ENCODE assay signal across 22 cellular contexts in genomic region chr20:34953960-34954359, GRCh38. TPM values are rescaled to one million over a fixed set of nuclear protein-coding genes. Genes with fewer than 3 reads are reported as not detected.
DNase-seq lines count a peak whose midpoint lies in the region; ATAC-seq and TF ChIP-seq lines count a peak whose summit lies in the region.
"Had no signal": no experiment of that assay in that cellular context is flagged by ENCODE, and none has a peak within 500 bp of the region (broad histone marks: within the 10 kb centered on the region; RNA-seq: fewer than 3 reads in every experiment).

No MANE protein-coding gene starts in this region.

- no peak for ATAC-seq in activated CD4-positive, alpha-beta T cell treated with anti-CD3 and anti-CD28 coated beads for 36 hours
- ATAC-seq in GM23338 (no peak), HG02678 (IDR thresholded peaks at IDR 0.05; ENCODE audit: unreplicated experiment) (no peak), GM21619 (IDR thresholded peaks at IDR 0.05; ENCODE audit: unreplicated experiment) (no peak)
- ATAC-seq: activated CD4-positive, CD25-positive, alpha-beta regulatory T cell treated with anti-CD3 and anti-CD28 coated beads, Interleukin-2, amount 50 U/mL, for 24 hours had no signal

- peak overlapping the region; percentile 18 for H3K4me3 Mint-ChIP-seq in activated CD4-positive, alpha-beta T cell treated with anti-CD3 and anti-CD28 coated beads for 36 hours
- H3K4me3 Mint-ChIP-seq in GM23338: no peak overlapping the region
- peak overlapping the region; percentile 94 for H3K4me3 Mint-ChIP-seq in activated T-helper 1 cell treated with anti-CD3 and anti-CD28 coated beads, Interleukin-12 subunit alpha, Interleukin-12 subunit beta, Interleukin-2, Interleukin-4 antibody, amounts not matched to agents 30 ng/mL and 10 ng/mL and 1 ng/mL, durations not matched to agents 14 hours and 24 hours and 36 hours
- H3K4me3 Mint-ChIP-seq in neural progenitor cell: peak overlapping the region; percentile 54

- H3K9me3 ChIP-seq in neural progenitor cell (ENCODE audit: low read depth) (no peaks in the 10 kb centered on the region), mesenchymal stem cell (ENCODE audit: control insufficient read depth, low read length) (no peaks in the 10 kb centered on the region)
- H3K9me3 ChIP-seq: adrenal gland, upper lobe of left lung had no signal

- H3K9me2 ChIP-seq in GM23338 (ENCODE audit: insufficient read depth): no peaks in the 10 kb centered on the region

- H3K27ac ChIP-seq in GM23338 (ENCODE audit: low read depth): 0 out of 2 replicates have a peak overlapping the region, but pooled peaks have one; percentile 12
- no peak overlapping the region for H3K27ac ChIP-seq in neural progenitor cell
- no peak overlapping the region for H3K27ac ChIP-seq in mesenchymal stem cell (ENCODE audit: low read length, poor library complexity, severe bottlenecking)

- H4K20me1 ChIP-seq in GM23338 (replicated peaks; ENCODE audit: insufficient read depth): no peaks in the 10 kb centered on the region; the same call in 1 of the 2 replicates
- H4K20me1 ChIP-seq in neural progenitor cell (ENCODE audit: low read depth): no peaks in the 10 kb centered on the region

- H3K27me3 ChIP-seq in GM23338 (ENCODE audit: insufficient read depth): no peaks in the 10 kb centered on the region
- H3K27me3 ChIP-seq in neural progenitor cell: no peaks in the 10 kb centered on the region
- H3K27me3 ChIP-seq in mesenchymal stem cell (ENCODE audit: control insufficient read depth in 1 of 2, insufficient read depth in 1 of 2, low read length in 2 of 2): no peaks in the 10 kb centered on the region
- H3K27me3 ChIP-seq: adrenal gland, dorsolateral prefrontal cortex, upper lobe of left lung had no signal

- CTCF ChIA-PET in activated CD4-positive, alpha-beta T cell treated with anti-CD3 and anti-CD28 coated beads for 36 hours (lab: Charles Lee): interaction anchor here (0.6 kb wide), 1 partner anchor 536 kb away, joined by 3 read pairs; no protein-coding TSS in a partner anchor

- peaks cover 20% of the 10 kb centered on the region for H3K36me3 Mint-ChIP-seq in activated CD4-positive, alpha-beta T cell treated with anti-CD3 and anti-CD28 coated beads for 36 hours (ENCODE audit: low read depth)
- H3K36me3 Mint-ChIP-seq in GM23338 (ENCODE audit: low read depth): 0 out of 3 replicates have a peak, but pooled peaks cover 3% of the 10 kb centered on the region
- H3K36me3 Mint-ChIP-seq in activated T-helper 1 cell treated with anti-CD3 and anti-CD28 coated beads, Interleukin-12 subunit alpha, Interleukin-12 subunit beta, Interleukin-2, Interleukin-4 antibody, amounts not matched to agents 30 ng/mL and 10 ng/mL and 1 ng/mL, durations not matched to agents 14 hours and 24 hours and 36 hours (ENCODE audit: low read depth): peaks cover 19% of the 10 kb centered on the region
- peaks cover 2% of the 10 kb centered on the region for H3K36me3 Mint-ChIP-seq in neural progenitor cell

- H3K14ac ChIP-seq in mesenchymal stem cell (ENCODE audit: low read length in 2 of 2): no peak overlapping the region

- H3K36me3 ChIP-seq in GM23338 (ENCODE audit: insufficient read depth) (peaks cover 5% of the 10 kb centered on the region; the same call in 1 of the 2 replicates), neural progenitor cell (no peaks in the 10 kb centered on the region), mesenchymal stem cell (ENCODE audit: control insufficient read depth in 1 of 2, insufficient read depth in 2 of 2, low read depth in 1 of 2, low read length in 2 of 2) (peaks cover 0 to 32% of the 10 kb centered on the region in 2 experiments)

- no peaks in the 10 kb centered on the region for H3K9me3 Mint-ChIP-seq in activated CD4-positive, alpha-beta T cell treated with anti-CD3 and anti-CD28 coated beads for 36 hours (ENCODE audit: low read depth)
- H3K9me3 Mint-ChIP-seq in GM23338 (peaks cover 4% of the 10 kb centered on the region; the same call in 2 of the 3 replicates), neural progenitor cell (no peaks in the 10 kb centered on the region)
- H3K9me3 Mint-ChIP-seq in activated T-helper 1 cell treated with anti-CD3 and anti-CD28 coated beads, Interleukin-12 subunit alpha, Interleukin-12 subunit beta, Interleukin-2, Interleukin-4 antibody, amounts not matched to agents 30 ng/mL and 10 ng/mL and 1 ng/mL, durations not matched to agents 14 hours and 24 hours and 36 hours: no peaks in the 10 kb centered on the region

- H2AK5ac ChIP-seq in mesenchymal stem cell (ENCODE audit: low read length, severe bottlenecking): no peak overlapping the region

- H3K4ac ChIP-seq in mesenchymal stem cell (ENCODE audit: low read depth in 1 of 2, low read length in 2 of 2): no peak overlapping the region

- H2BK12ac ChIP-seq in mesenchymal stem cell (ENCODE audit: low read length in 2 of 2): no peak overlapping the region

- no peak overlapping the region for H3K23ac ChIP-seq in mesenchymal stem cell (ENCODE audit: low read length in 2 of 2)

- no peaks in the 10 kb centered on the region for H3K27me3 Mint-ChIP-seq in activated CD4-positive, alpha-beta T cell treated with anti-CD3 and anti-CD28 coated beads for 36 hours
- H3K27me3 Mint-ChIP-seq in GM23338 (ENCODE audit: insufficient read depth, low read depth, poor library complexity) (peaks cover 12% of the 10 kb centered on the region), neural progenitor cell (ENCODE audit: insufficient read depth, low read depth) (peaks cover 10% of the 10 kb centered on the region)
- no peaks in the 10 kb centered on the region for H3K27me3 Mint-ChIP-seq in activated T-helper 1 cell treated with anti-CD3 and anti-CD28 coated beads, Interleukin-12 subunit alpha, Interleukin-12 subunit beta, Interleukin-2, Interleukin-4 antibody, amounts not matched to agents 30 ng/mL and 10 ng/mL and 1 ng/mL, durations not matched to agents 14 hours and 24 hours and 36 hours (ENCODE audit: insufficient read depth)
- H3K27me3 Mint-ChIP-seq: naive B cell had no signal

- peaks cover 15% of the 10 kb centered on the region; the same call in 1 of the 2 replicates for H3F3A ChIP-seq in GM23338 (replicated peaks; ENCODE audit: low read depth)
- peaks cover 20% of the 10 kb centered on the region for H3F3A ChIP-seq in neural progenitor cell (ENCODE audit: low read depth)

- H3K9ac ChIP-seq in neural progenitor cell (no peak overlapping the region), mesenchymal stem cell (ENCODE audit: low read length) (no peak overlapping the region)

- no peak overlapping the region for H4K8ac ChIP-seq in mesenchymal stem cell (ENCODE audit: low read length)

- peaks cover 16% of the 10 kb centered on the region for H3K4me1 Mint-ChIP-seq in activated CD4-positive, alpha-beta T cell treated with anti-CD3 and anti-CD28 coated beads for 36 hours
- H3K4me1 Mint-ChIP-seq in GM23338: peaks cover 37% of the 10 kb centered on the region
- peaks cover 23% of the 10 kb centered on the region for H3K4me1 Mint-ChIP-seq in activated T-helper 1 cell treated with anti-CD3 and anti-CD28 coated beads, Interleukin-12 subunit alpha, Interleukin-12 subunit beta, Interleukin-2, Interleukin-4 antibody, amounts not matched to agents 30 ng/mL and 10 ng/mL and 1 ng/mL, durations not matched to agents 14 hours and 24 hours and 36 hours (ENCODE audit: low read depth)
- H3K4me1 Mint-ChIP-seq in neural progenitor cell: peaks cover 46% of the 10 kb centered on the region

- no peak overlapping the region for H3K27ac Mint-ChIP-seq in activated CD4-positive, alpha-beta T cell treated with anti-CD3 and anti-CD28 coated beads for 36 hours
- H3K27ac Mint-ChIP-seq in GM23338 (no peak overlapping the region), neural progenitor cell (no peak overlapping the region)
- H3K27ac Mint-ChIP-seq in activated T-helper 1 cell treated with anti-CD3 and anti-CD28 coated beads, Interleukin-12 subunit alpha, Interleukin-12 subunit beta, Interleukin-2, Interleukin-4 antibody, amounts not matched to agents 30 ng/mL and 10 ng/mL and 1 ng/mL, durations not matched to agents 14 hours and 24 hours and 36 hours: no peak overlapping the region

- H3K79me1 ChIP-seq in mesenchymal stem cell (replicated peaks; ENCODE audit: low read length, poor library complexity, severe bottlenecking): peaks cover 4% of the 10 kb centered on the region

- 100% methylated on average over 3 of the region's 7 CpGs for WGBS in mesenchymal stem cell

- no peak overlapping the region for H3K18ac ChIP-seq in mesenchymal stem cell (ENCODE audit: low read depth in 1 of 2, low read length in 2 of 2)

- no peak overlapping the region for H2BK15ac ChIP-seq in mesenchymal stem cell (ENCODE audit: low read depth, poor library complexity, severe bottlenecking)

- DNase-seq in activated CD4-positive, alpha-beta T cell treated with anti-CD3 and anti-CD28 coated beads for 36 hours: no peak
- DNase-seq in activated CD4-positive, alpha-beta T cell treated with anti-CD3 and anti-CD28 coated beads, Interleukin-2, amount 50 U/mL, for 48 hours: no peak
- no peak for DNase-seq in GM23338 (ENCODE audit: low spot score)
- no peak for DNase-seq in activated T-helper 1 cell treated with anti-CD3 and anti-CD28 coated beads, Interleukin-12 subunit alpha, Interleukin-12 subunit beta, Interleukin-2, Interleukin-4 antibody, amounts not matched to agents 30 ng/mL and 10 ng/mL and 1 ng/mL, durations not matched to agents 14 hours and 24 hours and 36 hours (ENCODE audit: low spot score)
- no peak for DNase-seq in neural progenitor cell (ENCODE audit: low spot score)
- DNase-seq in mesenchymal stem cell: no peak
- DNase-seq: adrenal gland; caudate nucleus; dorsolateral prefrontal cortex; HCEC 1CT; kidney; mammary epithelial cell; naive B cell; NCI-H1105 treated with DMSO at 0.1 percent for 48 hours; stimulated activated CD4-positive, alpha-beta T cell treated with anti-CD3 and anti-CD28 coated beads, Interleukin-4, amount 100 ng/mL, for 24 hours; upper lobe of left lung had no signal

- TF ChIP-seq CTCF in GM23338 (conservative IDR thresholded peaks at IDR 0.05; ENCODE audit: low read depth in 2 of 2): no peak
- TF ChIP-seq CTCF in neural progenitor cell (IDR thresholded peaks at IDR 0.05): no peak

- POLR2A ChIA-PET in activated CD4-positive, alpha-beta T cell treated with anti-CD3 and anti-CD28 coated beads for 36 hours (lab: Charles Lee): no interaction called here

- H3K4me1 ChIP-seq in GM23338 (ENCODE audit: insufficient read depth) (peaks cover 32% of the 10 kb centered on the region), neural progenitor cell (peaks cover 13% of the 10 kb centered on the region), mesenchymal stem cell (ENCODE audit: control insufficient read depth, insufficient read depth, low read depth, low read length) (peaks cover 11% of the 10 kb centered on the region)

- no peak overlapping the region for H2BK5ac ChIP-seq in mesenchymal stem cell (ENCODE audit: low read depth, low read length, poor library complexity, severe bottlenecking)

- no peak overlapping the region for H3K4me3 ChIP-seq in GM23338
- no peak overlapping the region for H3K4me3 ChIP-seq in neural progenitor cell
- no peak overlapping the region for H3K4me3 ChIP-seq in mesenchymal stem cell (ENCODE audit: insufficient read depth in 1 of 2, low read depth in 1 of 2, low read length in 2 of 2)

- intact Hi-C loops in activated CD4-positive, alpha-beta T cell treated with anti-CD3 and anti-CD28 coated beads for 36 hours (cut with DNase I, micrococcal nuclease): loop anchor here in 1 of 2 experiments (2.0 kb wide), 1 partner anchor 193 kb away; the partner anchor contains the start of gene EDEM2
- intact Hi-C loops in activated T-helper 1 cell treated with anti-CD3 and anti-CD28 coated beads, Interleukin-12 subunit alpha, Interleukin-12 subunit beta, Interleukin-2, Interleukin-4 antibody, amounts not matched to agents 30 ng/mL and 10 ng/mL and 1 ng/mL, durations not matched to agents 14 hours and 24 hours and 36 hours (cut with micrococcal nuclease): loop anchor here (10.0 kb wide), 1 partner anchor 321 kb away; the partner anchor contains the start of gene MMP24OS

- H4K91ac ChIP-seq in mesenchymal stem cell (ENCODE audit: low read length): no peak overlapping the region

- no peak overlapping the region for H2BK120ac ChIP-seq in mesenchymal stem cell (ENCODE audit: low read depth, low read length)

- H2AFZ ChIP-seq in GM23338 (no peak overlapping the region), neural progenitor cell (replicated peaks) (no peak overlapping the region), mesenchymal stem cell (ENCODE audit: low read depth, low read length) (no peak overlapping the region)

- no peak overlapping the region for H3K4me2 ChIP-seq in GM23338
- no peak overlapping the region for H3K4me2 ChIP-seq in neural progenitor cell
- H3K4me2 ChIP-seq in mesenchymal stem cell (ENCODE audit: low read length, poor library complexity, severe bottlenecking): no peak overlapping the region

- H3K79me2 ChIP-seq in GM23338 (replicated peaks; ENCODE audit: insufficient read depth) (no peaks in the 10 kb centered on the region), neural progenitor cell (ENCODE audit: low read depth) (peaks cover 11% of the 10 kb centered on the region)

RNA-seq across cellular contexts. Expression of gene GSS, which starts 1.6 kb away (rescaled TPM):
- 10 to 100 TPM; 58.7 to 59.5 TPM for total RNA-seq in activated CD4-positive, alpha-beta T cell treated with anti-CD3 and anti-CD28 coated beads for 36 hours
- 47.5 and 63.3 TPM in 2 replicates for total RNA-seq in GM23338 (2014; rRNA removed; shearing (Covaris generic))
- 31.4 and 34.0 TPM in 2 replicates for polyA plus RNA-seq in GM23338 (2016; fragmentation: Nextera tagmentation; extraction: Ambion mirVana)
- 64.1 and 68.0 TPM in 2 replicates for total RNA-seq in activated T-helper 1 cell treated with anti-CD3 and anti-CD28 coated beads, Interleukin-12 subunit alpha, Interleukin-12 subunit beta, Interleukin-2, Interleukin-4 antibody, amounts not matched to agents 30 ng/mL and 10 ng/mL and 1 ng/mL, durations not matched to agents 14 hours and 24 hours and 36 hours
- total RNA-seq in neural progenitor cell (ENCODE audit: low replicate concordance): 63.9 and 96.4 TPM in 2 replicates
- polyA plus RNA-seq in mesenchymal stem cell (2013, experiment 1 of 2): 40.8 TPM
- 38.6 TPM for polyA plus RNA-seq in mesenchymal stem cell (2013, experiment 2 of 2)

RNA-seq across cellular contexts. Expression of gene MYH7B, which starts 1.7 kb away (rescaled TPM):
- total RNA-seq in activated CD4-positive, alpha-beta T cell treated with anti-CD3 and anti-CD28 coated beads for 36 hours: under 1 TPM; 0.23 to 0.40 TPM
- total RNA-seq in GM23338 (2014; rRNA removed; shearing (Covaris generic)): 0.10 and 0.78 TPM in 2 replicates
- 1.0 and 1.1 TPM in 2 replicates for polyA plus RNA-seq in GM23338 (2016; fragmentation: Nextera tagmentation; extraction: Ambion mirVana)
- total RNA-seq in activated T-helper 1 cell treated with anti-CD3 and anti-CD28 coated beads, Interleukin-12 subunit alpha, Interleukin-12 subunit beta, Interleukin-2, Interleukin-4 antibody, amounts not matched to agents 30 ng/mL and 10 ng/mL and 1 ng/mL, durations not matched to agents 14 hours and 24 hours and 36 hours: 0.20 and 0.44 TPM in 2 replicates
- 0.03 TPM in 1 of 2 replicates, not detected in the other for total RNA-seq in neural progenitor cell (ENCODE audit: low replicate concordance)
- polyA plus RNA-seq in mesenchymal stem cell (2013, experiment 1 of 2): 0.10 TPM
- 0.08 TPM for polyA plus RNA-seq in mesenchymal stem cell (2013, experiment 2 of 2)
- total RNA-seq: A172, fibroblast of villous mesenchyme, RPMI7951 had no signal
